Comparison of ENCODE assay signal across 14 cellular contexts in genomic region chr11:31802990-31803812, GRCh38. TPM values are rescaled to one million over a fixed set of nuclear protein-coding genes. Genes with fewer than 3 reads are reported as not detected.
A peak's percentile ranks its signal among the peaks of the same experiment; 100 is the strongest.
DNase-seq lines count a peak whose midpoint lies in the region; ATAC-seq and TF ChIP-seq lines count a peak whose summit lies in the region.
"Had no signal": no experiment of that assay in that cellular context is flagged by ENCODE, and none has a peak within 500 bp of the region (broad histone marks: within the 10 kb centered on the region; RNA-seq: fewer than 3 reads in every experiment).

No MANE protein-coding gene starts in this region.

- no peaks in the 10 kb centered on the region for H3K36me3 ChIP-seq in right atrium auricular region
- H3K36me3 ChIP-seq: BE2C, brain microvascular endothelial cell had no signal

- ATAC-seq in Right ventricle myocardium superior (ENCODE audit: poor library complexity) (no peak), GM21515 (IDR thresholded peaks at IDR 0.05; ENCODE audit: unreplicated experiment) (no peak)
- ATAC-seq: esophagus mucosa had no signal

- CTCF ChIA-PET in activated CD4-positive, alpha-beta memory T cell treated with anti-CD3 and anti-CD28 coated beads, Interleukin-2, amount 10 ng/mL, durations not matched to agents 7 days and 5 days (lab: Charles Lee), result no interaction called here

- no peaks in the 10 kb centered on the region for H3K9me3 ChIP-seq in right atrium auricular region
- H3K9me3 ChIP-seq: BE2C had no signal

- H3K9me3 Mint-ChIP-seq in activated CD4-positive, alpha-beta memory T cell treated with anti-CD3 and anti-CD28 coated beads, Interleukin-2, amount 10 ng/mL, durations not matched to agents 7 days and 5 days, result peaks cover 6% of the 10 kb centered on the region
- H3K9me3 Mint-ChIP-seq in glutamatergic neuron (ENCODE audit: unreplicated experiment), result peaks cover 15% of the 10 kb centered on the region

- H3K4me1 Mint-ChIP-seq in activated CD4-positive, alpha-beta memory T cell treated with anti-CD3 and anti-CD28 coated beads, Interleukin-2, amount 10 ng/mL, durations not matched to agents 7 days and 5 days, result peaks cover 27% of the 10 kb centered on the region
- peaks cover 40% of the 10 kb centered on the region for H3K4me1 Mint-ChIP-seq in glutamatergic neuron (ENCODE audit: low read depth, unreplicated experiment)

- H3K27me3 ChIP-seq in right atrium auricular region, result peaks cover 78 to 92% of the 10 kb centered on the region in 2 donors

- peaks cover 23% of the 10 kb centered on the region for H3K36me3 Mint-ChIP-seq in activated CD4-positive, alpha-beta memory T cell treated with anti-CD3 and anti-CD28 coated beads, Interleukin-2, amount 10 ng/mL, durations not matched to agents 7 days and 5 days (ENCODE audit: low read depth)
- no peaks in the 10 kb centered on the region for H3K36me3 Mint-ChIP-seq in glutamatergic neuron (ENCODE audit: unreplicated experiment)

- intact Hi-C loops in Right ventricle myocardium superior (cut with DNase I), result no loop called here

- peaks cover 84% of the 10 kb centered on the region for H3K27me3 Mint-ChIP-seq in activated CD4-positive, alpha-beta memory T cell treated with anti-CD3 and anti-CD28 coated beads, Interleukin-2, amount 10 ng/mL, durations not matched to agents 7 days and 5 days
- H3K27me3 Mint-ChIP-seq in glutamatergic neuron (ENCODE audit: unreplicated experiment), result peaks cover 50% of the 10 kb centered on the region

- no peak overlapping the region for H3K27ac ChIP-seq in right atrium auricular region
- H3K27ac ChIP-seq in temporal lobe (ENCODE audit: low read depth, low read length), result peak overlapping the region; percentile 45
- H3K27ac ChIP-seq: brain microvascular endothelial cell had no signal

- peaks cover 0 to 42% of the 10 kb centered on the region in 2 donors for H3K4me1 ChIP-seq in right atrium auricular region
- H3K4me1 ChIP-seq: BE2C had no signal

- H3K4me3 ChIP-seq in right atrium auricular region, result no peak overlapping the region

- no peak for TF ChIP-seq CTCF in right atrium auricular region (IDR thresholded peaks at IDR 0.05)
- TF ChIP-seq CTCF in glutamatergic neuron (IDR thresholded peaks at IDR 0.05; ENCODE audit: partially characterized antibody, unreplicated experiment), result no peak

- H3K27ac Mint-ChIP-seq in activated CD4-positive, alpha-beta memory T cell treated with anti-CD3 and anti-CD28 coated beads, Interleukin-2, amount 10 ng/mL, durations not matched to agents 7 days and 5 days, result peak overlapping the region; percentile 38
- H3K27ac Mint-ChIP-seq in glutamatergic neuron (ENCODE audit: unreplicated experiment), result no peak overlapping the region

- DNase-seq in right atrium auricular region (ENCODE audit: low spot score) (peak; percentile 51), Right ventricle myocardium superior (no peak), glutamatergic neuron (no peak), HK-2 (ENCODE audit: unreplicated experiment) (no peak), NCI-H1694 (lab: John Stamatoyannopoulos, UW) (no peak)
- no peak for DNase-seq in activated CD4-positive, alpha-beta memory T cell treated with anti-CD3 and anti-CD28 coated beads, Interleukin-2, amount 10 ng/mL, durations not matched to agents 7 days and 5 days
- DNase-seq: BE2C, brain microvascular endothelial cell, NCI-H1417 treated with DMSO at 0.1 percent for 48 hours, NCI-H748 treated with DMSO at 0.1 percent for 48 hours had no signal

- POLR2A ChIA-PET in activated CD4-positive, alpha-beta memory T cell treated with anti-CD3 and anti-CD28 coated beads, Interleukin-2, amount 10 ng/mL, durations not matched to agents 7 days and 5 days (lab: Charles Lee), result no interaction called here

- no peak overlapping the region for H3K4me3 Mint-ChIP-seq in activated CD4-positive, alpha-beta memory T cell treated with anti-CD3 and anti-CD28 coated beads, Interleukin-2, amount 10 ng/mL, durations not matched to agents 7 days and 5 days
- peak overlapping the region; percentile 90 for H3K4me3 Mint-ChIP-seq in glutamatergic neuron (ENCODE audit: unreplicated experiment)

RNA-seq across cellular contexts. Expression of gene PAX6, which starts 7.9 kb away (rescaled TPM):
- total RNA-seq in right atrium auricular region, result not detected
- not detected for total RNA-seq in Right ventricle myocardium superior
- total RNA-seq in activated CD4-positive, alpha-beta memory T cell treated with anti-CD3 and anti-CD28 coated beads, Interleukin-2, amount 10 ng/mL, durations not matched to agents 7 days and 5 days, result not detected
- 30.7 TPM for total RNA-seq in glutamatergic neuron (ENCODE audit: unreplicated experiment)
- 17.0 TPM for total RNA-seq in temporal lobe
- total RNA-seq: activated CD8-positive, alpha-beta memory T cell treated with anti-CD3 and anti-CD28 coated beads for 36 hours; esophagus mucosa had no signal

Comparison
In these comparisons a context has a peak if more than half of its experiments do, and no peak if none do; other contexts are left out.
1. RNA of gene PAX6, which starts 7.9 kb away (total RNA-seq): 30.7 TPM in glutamatergic neuron (single experiment) and 17.0 TPM in temporal lobe (single experiment); not detected in activated CD4-positive, alpha-beta memory T cell treated with anti-CD3 and anti-CD28 coated beads, Interleukin-2, amount 10 ng/mL, durations not matched to agents 7 days and 5 days, not detected in right atrium auricular region and not detected in Right ventricle myocardium superior (single experiment); every median in the first group is over 10 times any median in the second.